Comparison of ENCODE assay signal across 13 cellular contexts in genomic region chr19:38838986-38839761, GRCh38. TPM values are rescaled to one million over a fixed set of nuclear protein-coding genes. Genes with fewer than 3 reads are reported as not detected.
DNase-seq lines count a peak whose midpoint lies in the region; ATAC-seq and TF ChIP-seq lines count a peak whose summit lies in the region.
"Had no signal": no experiment of that assay in that cellular context is flagged by ENCODE, and none has a peak within 500 bp of the region (broad histone marks: within the 10 kb centered on the region; RNA-seq: fewer than 3 reads in every experiment).

No MANE protein-coding gene starts in this region.

- 66 to 76% (median 73%) methylated on average over 12 of the region's 12 CpGs for WGBS in stomach, 5 donors

- H3K27me3 Mint-ChIP-seq in activated T-cell treated with anti-CD3 and anti-CD28 coated beads, Interleukin-2, amount 50 U/mL, for 72 hours (ENCODE audit: low read depth): no peaks in the 10 kb centered on the region
- no peaks in the 10 kb centered on the region for H3K27me3 Mint-ChIP-seq in activated T-helper 1 cell treated with anti-CD3 and anti-CD28 coated beads, Interleukin-12 subunit alpha, Interleukin-12 subunit beta, Interleukin-2, Interleukin-4 antibody, amounts not matched to agents 30 ng/mL and 10 ng/mL and 1 ng/mL, durations not matched to agents 14 hours and 24 hours and 36 hours (ENCODE audit: insufficient read depth)
- H3K27me3 Mint-ChIP-seq in immature natural killer cell (ENCODE audit: low read depth in 3 of 3): peaks cover 18 to 30% (median 25%) of the 10 kb centered on the region in 3 donors

- H3K9me3 ChIP-seq in stomach: no peaks in the 10 kb centered on the region
- H3K9me3 ChIP-seq: left ventricle myocardium inferior had no signal

- no peak for ATAC-seq in activated T-cell treated with anti-CD3 and anti-CD28 coated beads, Interleukin-2, amount 50 U/mL, for 72 hours (replicated peaks in 1 of 2)
- ATAC-seq: sciatic nerve had no signal

- H3K4me3 Mint-ChIP-seq in activated T-cell treated with anti-CD3 and anti-CD28 coated beads, Interleukin-2, amount 50 U/mL, for 72 hours: peak overlapping the region; percentile 58 to 63
- peak overlapping the region; percentile 49 for H3K4me3 Mint-ChIP-seq in activated T-helper 1 cell treated with anti-CD3 and anti-CD28 coated beads, Interleukin-12 subunit alpha, Interleukin-12 subunit beta, Interleukin-2, Interleukin-4 antibody, amounts not matched to agents 30 ng/mL and 10 ng/mL and 1 ng/mL, durations not matched to agents 14 hours and 24 hours and 36 hours
- no peak overlapping the region for H3K4me3 Mint-ChIP-seq in immature natural killer cell

- peaks cover 86 to 97% (median 95%) of the 10 kb centered on the region in 4 donors for H3K36me3 ChIP-seq in stomach

- peak overlapping the region; percentile 63 to 78 (median 68) for H3K27ac ChIP-seq in stomach
- H3K27ac ChIP-seq: left ventricle myocardium inferior had no signal

- H3K4me1 Mint-ChIP-seq in activated T-cell treated with anti-CD3 and anti-CD28 coated beads, Interleukin-2, amount 50 U/mL, for 72 hours (ENCODE audit: low read depth): peaks cover 73% of the 10 kb centered on the region
- peaks cover 46% of the 10 kb centered on the region for H3K4me1 Mint-ChIP-seq in activated T-helper 1 cell treated with anti-CD3 and anti-CD28 coated beads, Interleukin-12 subunit alpha, Interleukin-12 subunit beta, Interleukin-2, Interleukin-4 antibody, amounts not matched to agents 30 ng/mL and 10 ng/mL and 1 ng/mL, durations not matched to agents 14 hours and 24 hours and 36 hours (ENCODE audit: low read depth)
- peaks cover 33 to 36% of the 10 kb centered on the region in 2 donors for H3K4me1 Mint-ChIP-seq in immature natural killer cell

- DNase-seq in activated T-cell treated with anti-CD3 and anti-CD28 coated beads, Interleukin-2, amount 50 U/mL, for 72 hours: no peak
- no peak for DNase-seq in activated T-cell treated with anti-CD3 and anti-CD28 coated beads for 4 hours
- no peak for DNase-seq in activated T-helper 1 cell treated with anti-CD3 and anti-CD28 coated beads, Interleukin-12 subunit alpha, Interleukin-12 subunit beta, Interleukin-2, Interleukin-4 antibody, amounts not matched to agents 30 ng/mL and 10 ng/mL and 1 ng/mL, durations not matched to agents 14 hours and 24 hours and 36 hours (ENCODE audit: low spot score)
- DNase-seq in immature natural killer cell: no peak
- no peak for DNase-seq in stomach
- DNase-seq in NOMO-1 (lab: John Stamatoyannopoulos, UW; ENCODE audit: unreplicated experiment in 2 of 2): no peak
- DNase-seq in pons (ENCODE audit: low spot score): no peak
- no peak for DNase-seq in DMS114 treated with DMSO at 0.1 percent for 48 hours (lab: John Stamatoyannopoulos, UW; ENCODE audit: unreplicated experiment)
- DNase-seq: left ventricle myocardium inferior, NCI-H1417, OCI-M1 had no signal

- H3K36me3 Mint-ChIP-seq in activated T-cell treated with anti-CD3 and anti-CD28 coated beads, Interleukin-2, amount 50 U/mL, for 72 hours (ENCODE audit: insufficient read depth in 2 of 2): peaks cover 22 to 57% of the 10 kb centered on the region in 2 donors
- peaks cover 67% of the 10 kb centered on the region for H3K36me3 Mint-ChIP-seq in activated T-helper 1 cell treated with anti-CD3 and anti-CD28 coated beads, Interleukin-12 subunit alpha, Interleukin-12 subunit beta, Interleukin-2, Interleukin-4 antibody, amounts not matched to agents 30 ng/mL and 10 ng/mL and 1 ng/mL, durations not matched to agents 14 hours and 24 hours and 36 hours (ENCODE audit: low read depth)
- peaks cover 28 to 75% (median 49%) of the 10 kb centered on the region in 3 donors for H3K36me3 Mint-ChIP-seq in immature natural killer cell

- no peaks in the 10 kb centered on the region for H3K27me3 ChIP-seq in stomach

- peaks cover 47 to 90% (median 71%) of the 10 kb centered on the region in 4 donors for H3K4me1 ChIP-seq in stomach

- H3K9me3 Mint-ChIP-seq in activated T-cell treated with anti-CD3 and anti-CD28 coated beads, Interleukin-2, amount 50 U/mL, for 72 hours: no peaks in the 10 kb centered on the region
- no peaks in the 10 kb centered on the region for H3K9me3 Mint-ChIP-seq in activated T-helper 1 cell treated with anti-CD3 and anti-CD28 coated beads, Interleukin-12 subunit alpha, Interleukin-12 subunit beta, Interleukin-2, Interleukin-4 antibody, amounts not matched to agents 30 ng/mL and 10 ng/mL and 1 ng/mL, durations not matched to agents 14 hours and 24 hours and 36 hours
- no peaks in the 10 kb centered on the region for H3K9me3 Mint-ChIP-seq in immature natural killer cell

- intact Hi-C loops in activated T-helper 1 cell treated with anti-CD3 and anti-CD28 coated beads, Interleukin-12 subunit alpha, Interleukin-12 subunit beta, Interleukin-2, Interleukin-4 antibody, amounts not matched to agents 30 ng/mL and 10 ng/mL and 1 ng/mL, durations not matched to agents 14 hours and 24 hours and 36 hours (cut with micrococcal nuclease): no loop called here
- intact Hi-C loops in stomach (cut with DNase I; ENCODE audit: low total_unique reads): no loop called here

- H3K27ac Mint-ChIP-seq in activated T-cell treated with anti-CD3 and anti-CD28 coated beads, Interleukin-2, amount 50 U/mL, for 72 hours: peak overlapping the region; percentile 78
- peak overlapping the region; percentile 74 for H3K27ac Mint-ChIP-seq in activated T-helper 1 cell treated with anti-CD3 and anti-CD28 coated beads, Interleukin-12 subunit alpha, Interleukin-12 subunit beta, Interleukin-2, Interleukin-4 antibody, amounts not matched to agents 30 ng/mL and 10 ng/mL and 1 ng/mL, durations not matched to agents 14 hours and 24 hours and 36 hours
- H3K27ac Mint-ChIP-seq in immature natural killer cell: peak overlapping the region in 5 of 6 donors; percentile 37 to 84 (median 68)

- no peak for TF ChIP-seq POLR2A in stomach (IDR thresholded peaks at IDR 0.05)

- TF ChIP-seq CTCF in stomach (IDR thresholded peaks at IDR 0.05): no peak

- peak overlapping the region in 1 of 4 donors; percentile 12 for H3K4me3 ChIP-seq in stomach
- H3K4me3 ChIP-seq: left ventricle myocardium inferior had no signal

- TF ChIP-seq EP300 in stomach (IDR thresholded peaks at IDR 0.05): no peak

RNA-seq across cellular contexts. Expression of gene ECH1, which starts 7.6 kb away (rescaled TPM):
- 100 to 1,000 TPM; 183 to 210 TPM for total RNA-seq in activated T-cell treated with anti-CD3 and anti-CD28 coated beads, Interleukin-2, amount 50 U/mL, for 72 hours
- 125 and 132 TPM in 2 replicates for total RNA-seq in activated T-helper 1 cell treated with anti-CD3 and anti-CD28 coated beads, Interleukin-12 subunit alpha, Interleukin-12 subunit beta, Interleukin-2, Interleukin-4 antibody, amounts not matched to agents 30 ng/mL and 10 ng/mL and 1 ng/mL, durations not matched to agents 14 hours and 24 hours and 36 hours
- polyA plus RNA-seq in immature natural killer cell (100 to 1,000 TPM; 243 to 337 (median 327) TPM), stomach (100 to 1,000 TPM; 161 to 270 (median 228) TPM)
- total RNA-seq in stomach: 100 to 1,000 TPM in 2 of 5 donors, 10 to 100 TPM in 3; 32.9 to 720 (median 94.6) TPM

RNA-seq across cellular contexts. Expression of gene HNRNPL, which starts 10.6 kb away (rescaled TPM):
- total RNA-seq in activated T-cell treated with anti-CD3 and anti-CD28 coated beads, Interleukin-2, amount 50 U/mL, for 72 hours: 100 to 1,000 TPM; 427 to 457 TPM
- total RNA-seq in activated T-helper 1 cell treated with anti-CD3 and anti-CD28 coated beads, Interleukin-12 subunit alpha, Interleukin-12 subunit beta, Interleukin-2, Interleukin-4 antibody, amounts not matched to agents 30 ng/mL and 10 ng/mL and 1 ng/mL, durations not matched to agents 14 hours and 24 hours and 36 hours: 632 and 659 TPM in 2 replicates
- 10 to 100 TPM; 16.8 to 89.6 (median 69.0) TPM for polyA plus RNA-seq in immature natural killer cell
- total RNA-seq in stomach: 100 to 1,000 TPM; 148 to 242 (median 169) TPM
- 100 to 1,000 TPM; 111 to 151 (median 114) TPM for polyA plus RNA-seq in stomach

RNA-seq across cellular contexts. Expression of gene LGALS4, which starts 26.4 kb away (rescaled TPM):
- total RNA-seq in activated T-cell treated with anti-CD3 and anti-CD28 coated beads, Interleukin-2, amount 50 U/mL, for 72 hours: 1 to 10 TPM; 2.3 to 4.1 TPM
- 1.1 and 1.3 TPM in 2 replicates for total RNA-seq in activated T-helper 1 cell treated with anti-CD3 and anti-CD28 coated beads, Interleukin-12 subunit alpha, Interleukin-12 subunit beta, Interleukin-2, Interleukin-4 antibody, amounts not matched to agents 30 ng/mL and 10 ng/mL and 1 ng/mL, durations not matched to agents 14 hours and 24 hours and 36 hours
- not detected for polyA plus RNA-seq in immature natural killer cell
- total RNA-seq in stomach: 1,000 to 10,000 TPM in 1 of 5 donors, 100 to 1,000 TPM in 3, 10 to 100 TPM in 1; 32.1 to 1,765 (median 113) TPM
- 100 to 1,000 TPM in 1 of 3 donors, 10 to 100 TPM in 2; 23.5 to 627 (median 80.1) TPM for polyA plus RNA-seq in stomach

RNA-seq across cellular contexts. Expression of gene RINL, which starts 38.9 kb away (rescaled TPM):
- 100 to 1,000 TPM; 122 to 151 TPM for total RNA-seq in activated T-cell treated with anti-CD3 and anti-CD28 coated beads, Interleukin-2, amount 50 U/mL, for 72 hours
- 70.7 and 73.1 TPM in 2 replicates for total RNA-seq in activated T-helper 1 cell treated with anti-CD3 and anti-CD28 coated beads, Interleukin-12 subunit alpha, Interleukin-12 subunit beta, Interleukin-2, Interleukin-4 antibody, amounts not matched to agents 30 ng/mL and 10 ng/mL and 1 ng/mL, durations not matched to agents 14 hours and 24 hours and 36 hours
- polyA plus RNA-seq in immature natural killer cell: 10 to 100 TPM; 20.3 to 64.9 (median 47.3) TPM
- total RNA-seq in stomach: 1 to 10 TPM in 4 of 5 donors, not detected in 1; 1.8 to 9.2 (median 3.4) TPM
- polyA plus RNA-seq in stomach: 10 to 100 TPM in 1 of 3 donors, 1 to 10 TPM in 2; 6.9 to 10.0 (median 9.3) TPM

RNA-seq across cellular contexts. Expression of gene LGALS7B, which starts 50.2 kb away (rescaled TPM):
- total RNA-seq in activated T-cell treated with anti-CD3 and anti-CD28 coated beads, Interleukin-2, amount 50 U/mL, for 72 hours: not detected
- not detected in 2 replicates for total RNA-seq in activated T-helper 1 cell treated with anti-CD3 and anti-CD28 coated beads, Interleukin-12 subunit alpha, Interleukin-12 subunit beta, Interleukin-2, Interleukin-4 antibody, amounts not matched to agents 30 ng/mL and 10 ng/mL and 1 ng/mL, durations not matched to agents 14 hours and 24 hours and 36 hours
- polyA plus RNA-seq in immature natural killer cell (not detected), stomach (100 to 1,000 TPM in 1 of 3 donors, 1 to 10 TPM in 2; 3.6 to 980 (median 4.6) TPM)
- not detected for total RNA-seq in stomach
- total RNA-seq: aorta, left ventricle myocardium inferior, sciatic nerve had no signal
- polyA plus RNA-seq: aorta had no signal

Comparison
In these comparisons a context has a peak if more than half of its experiments do, and no peak if none do; other contexts are left out.
1. H3K4me3 Mint-ChIP-seq: peak in activated T-cell treated with anti-CD3 and anti-CD28 coated beads, Interleukin-2, amount 50 U/mL, for 72 hours (2 of 2) and activated T-helper 1 cell treated with anti-CD3 and anti-CD28 coated beads, Interleukin-12 subunit alpha, Interleukin-12 subunit beta, Interleukin-2, Interleukin-4 antibody, amounts not matched to agents 30 ng/mL and 10 ng/mL and 1 ng/mL, durations not matched to agents 14 hours and 24 hours and 36 hours (single experiment); none in immature natural killer cell (0 of 5).
2. RNA of gene LGALS4, which starts 26.4 kb away (total RNA-seq): 32.1 to 1,765 TPM in stomach; 2.3 to 4.1 TPM in activated T-cell treated with anti-CD3 and anti-CD28 coated beads, Interleukin-2, amount 50 U/mL, for 72 hours and 1.1 to 1.3 TPM in activated T-helper 1 cell treated with anti-CD3 and anti-CD28 coated beads, Interleukin-12 subunit alpha, Interleukin-12 subunit beta, Interleukin-2, Interleukin-4 antibody, amounts not matched to agents 30 ng/mL and 10 ng/mL and 1 ng/mL, durations not matched to agents 14 hours and 24 hours and 36 hours; every median in the first group is over 4 times any median in the second.
3. Peak in every context shown above with its lines, with median percentiles within 50 percentile points of each other: H3K27ac Mint-ChIP-seq.